9 cellular contexts compared by ENCODE assay signal in the genomic region with DNA sequence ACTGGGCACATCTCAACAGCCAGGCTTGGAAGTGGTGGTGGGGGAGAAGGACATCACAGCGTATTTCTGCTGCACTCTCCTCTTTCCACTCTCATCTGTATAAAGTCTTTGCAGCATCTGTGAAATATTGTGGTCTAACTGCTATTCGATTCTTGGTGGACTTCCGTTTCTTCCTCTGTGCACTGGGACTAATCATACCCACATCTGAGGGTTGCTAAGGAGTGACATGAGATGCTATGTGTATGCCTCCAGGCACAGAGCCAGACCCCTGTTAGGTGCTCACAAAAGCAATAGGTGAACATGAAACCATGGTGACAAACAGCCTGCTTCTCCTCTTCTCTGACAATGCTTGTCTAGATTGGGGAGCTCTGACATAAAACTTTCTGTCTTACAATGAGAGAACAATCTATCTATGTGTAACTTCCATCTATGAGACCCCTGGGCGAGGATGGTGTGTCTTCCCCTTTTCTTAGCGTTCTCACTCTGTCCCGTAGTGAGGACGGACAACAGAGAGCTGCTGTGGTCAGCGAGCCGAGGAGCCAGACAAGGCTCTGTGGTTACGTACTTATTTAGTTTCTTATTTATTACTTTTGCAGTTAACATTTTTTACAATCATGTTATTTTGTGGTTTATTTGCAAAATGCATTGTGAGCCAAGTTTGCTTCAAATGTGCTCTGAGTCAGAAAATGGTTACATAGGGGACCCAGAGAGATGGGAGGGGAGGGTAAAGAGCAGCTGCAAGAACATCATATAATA.
DNase-seq lines count a peak whose midpoint lies in the region; ATAC-seq lines count a peak whose summit lies in the region.
"Had no signal": no experiment of that assay in that cellular context is flagged by ENCODE, and none has a peak within 500 bp of the region (broad histone marks: within the 10 kb centered on the region; RNA-seq: fewer than 3 reads in every experiment).

No MANE protein-coding gene starts in this region.

- ATAC-seq in CD4-positive, CD25-positive, alpha-beta regulatory T cell (ENCODE audit: low read depth in 2 of 2), result peak; percentile 34 to 58
- ATAC-seq in activated T-helper 17 cell treated with anti-CD3 and anti-CD28 coated beads, Interleukin-2, amount 50 U/mL, for 72 hours (replicated peaks), result peak; percentile 52
- ATAC-seq in natural killer cell treated with Interleukin-12 subunit alpha and Interleukin-12 subunit beta and Interleukin-15 and Interleukin-18, amount 100 ng/mL, for 72 hours, result peak; percentile 74 to 97
- ATAC-seq in HG02571 (IDR thresholded peaks at IDR 0.05; ENCODE audit: unreplicated experiment), result no peak
- ATAC-seq in HG03108 (IDR thresholded peaks at IDR 0.05; ENCODE audit: unreplicated experiment), result no peak

- no peak overlapping the region for H3K4me3 Mint-ChIP-seq in CD4-positive, CD25-positive, alpha-beta regulatory T cell
- H3K4me3 Mint-ChIP-seq in activated T-helper 17 cell treated with anti-CD3 and anti-CD28 coated beads, Interleukin-2, amount 50 U/mL, for 72 hours, result no peak overlapping the region
- peak overlapping the region; percentile 58 for H3K4me3 Mint-ChIP-seq in natural killer cell treated with Interleukin-12 subunit alpha and Interleukin-12 subunit beta and Interleukin-15 and Interleukin-18, amount 100 ng/mL, for 72 hours

- peaks cover 6% of the 10 kb centered on the region for H3K27me3 ChIP-seq in CD4-positive, CD25-positive, alpha-beta regulatory T cell (ENCODE audit: control insufficient read depth, insufficient read depth, low read length)

- peaks cover 26% of the 10 kb centered on the region for H3K27me3 Mint-ChIP-seq in CD4-positive, CD25-positive, alpha-beta regulatory T cell
- H3K27me3 Mint-ChIP-seq in activated T-helper 17 cell treated with anti-CD3 and anti-CD28 coated beads, Interleukin-2, amount 50 U/mL, for 72 hours, result peaks cover 11% of the 10 kb centered on the region
- H3K27me3 Mint-ChIP-seq in natural killer cell treated with Interleukin-12 subunit alpha and Interleukin-12 subunit beta and Interleukin-15 and Interleukin-18, amount 100 ng/mL, for 72 hours, result peaks cover 0 to 16% of the 10 kb centered on the region in 2 donors

- H3K4me3 ChIP-seq in CD4-positive, CD25-positive, alpha-beta regulatory T cell (ENCODE audit: low read depth, low read length), result no peak overlapping the region
- H3K4me3 ChIP-seq: SK-N-MC had no signal

- H3K36me3 ChIP-seq in CD4-positive, CD25-positive, alpha-beta regulatory T cell (ENCODE audit: control insufficient read depth, insufficient read depth, low read length), result no peaks in the 10 kb centered on the region

- no peaks in the 10 kb centered on the region for H3K9me3 ChIP-seq in CD4-positive, CD25-positive, alpha-beta regulatory T cell (ENCODE audit: control insufficient read depth in 2 of 2, low read length in 2 of 2)

- H3K9me3 Mint-ChIP-seq in CD4-positive, CD25-positive, alpha-beta regulatory T cell, result no peaks in the 10 kb centered on the region
- no peaks in the 10 kb centered on the region for H3K9me3 Mint-ChIP-seq in activated T-helper 17 cell treated with anti-CD3 and anti-CD28 coated beads, Interleukin-2, amount 50 U/mL, for 72 hours
- H3K9me3 Mint-ChIP-seq in natural killer cell treated with Interleukin-12 subunit alpha and Interleukin-12 subunit beta and Interleukin-15 and Interleukin-18, amount 100 ng/mL, for 72 hours, result no peaks in the 10 kb centered on the region

- peaks cover 0 to 11% (median 8%) of the 10 kb centered on the region in 4 donors for H3K4me1 Mint-ChIP-seq in CD4-positive, CD25-positive, alpha-beta regulatory T cell
- H3K4me1 Mint-ChIP-seq in activated T-helper 17 cell treated with anti-CD3 and anti-CD28 coated beads, Interleukin-2, amount 50 U/mL, for 72 hours, result peaks cover 4% of the 10 kb centered on the region
- peaks cover 15 to 18% of the 10 kb centered on the region in 2 donors for H3K4me1 Mint-ChIP-seq in natural killer cell treated with Interleukin-12 subunit alpha and Interleukin-12 subunit beta and Interleukin-15 and Interleukin-18, amount 100 ng/mL, for 72 hours (ENCODE audit: low read depth in 2 of 2)

- no peak overlapping the region for H3K27ac ChIP-seq in CD4-positive, CD25-positive, alpha-beta regulatory T cell (ENCODE audit: insufficient read depth, low read length, poor library complexity, severe bottlenecking)
- H3K27ac ChIP-seq: SK-N-MC had no signal

- DNase-seq in CD4-positive, CD25-positive, alpha-beta regulatory T cell, result peak in 1 of 3 donors; percentile 34
- DNase-seq in KG1 (lab: John Stamatoyannopoulos, UW), result peak; percentile 57
- no peak for DNase-seq in natural killer cell treated with Interleukin-12 subunit alpha and Interleukin-12 subunit beta and Interleukin-15 and Interleukin-18, amount 100 ng/mL, for 72 hours (ENCODE audit: low spot score)
- no peak for DNase-seq in NCI-H2107 treated with DMSO at 0.1 percent for 48 hours (lab: John Stamatoyannopoulos, UW; ENCODE audit: unreplicated experiment)
- DNase-seq in stimulated activated CD4-positive, alpha-beta T cell treated with anti-CD3 and anti-CD28 coated beads, Interleukin-12 subunit alpha, Interleukin-12 subunit beta, amount 100 ng/mL, for 4 hours, result no peak

- H3K27ac Mint-ChIP-seq in CD4-positive, CD25-positive, alpha-beta regulatory T cell, result peak overlapping the region in 1 of 3 donors; percentile 5
- no peak overlapping the region for H3K27ac Mint-ChIP-seq in activated T-helper 17 cell treated with anti-CD3 and anti-CD28 coated beads, Interleukin-2, amount 50 U/mL, for 72 hours
- peak overlapping the region in 1 of 2 donors; percentile 13 for H3K27ac Mint-ChIP-seq in natural killer cell treated with Interleukin-12 subunit alpha and Interleukin-12 subunit beta and Interleukin-15 and Interleukin-18, amount 100 ng/mL, for 72 hours

- H3K4me1 ChIP-seq in CD4-positive, CD25-positive, alpha-beta regulatory T cell (ENCODE audit: control insufficient read depth, insufficient read depth, low read length, poor library complexity, severe bottlenecking), result peaks cover 7% of the 10 kb centered on the region

- H3K36me3 Mint-ChIP-seq in CD4-positive, CD25-positive, alpha-beta regulatory T cell, result no peaks in the 10 kb centered on the region
- no peaks in the 10 kb centered on the region for H3K36me3 Mint-ChIP-seq in activated T-helper 17 cell treated with anti-CD3 and anti-CD28 coated beads, Interleukin-2, amount 50 U/mL, for 72 hours (ENCODE audit: low read depth)
- no peaks in the 10 kb centered on the region for H3K36me3 Mint-ChIP-seq in natural killer cell treated with Interleukin-12 subunit alpha and Interleukin-12 subunit beta and Interleukin-15 and Interleukin-18, amount 100 ng/mL, for 72 hours

Comparison
In these comparisons a context has a peak if more than half of its experiments do, and no peak if none do; other contexts are left out.
1. ATAC-seq: peak in CD4-positive, CD25-positive, alpha-beta regulatory T cell (2 of 2), activated T-helper 17 cell treated with anti-CD3 and anti-CD28 coated beads, Interleukin-2, amount 50 U/mL, for 72 hours (single experiment) and natural killer cell treated with Interleukin-12 subunit alpha and Interleukin-12 subunit beta and Interleukin-15 and Interleukin-18, amount 100 ng/mL, for 72 hours (2 of 2); none in HG02571 (single experiment) and HG03108 (single experiment).